ENCODE assay signal across 15 cellular contexts in genomic region chr4:13244342-13244905, GRCh38.
DNase-seq lines count a peak whose midpoint lies in the region; ATAC-seq and TF ChIP-seq lines count a peak whose summit lies in the region.
"Had no signal": no experiment of that assay in that cellular context is flagged by ENCODE, and none has a peak within 500 bp of the region (broad histone marks: within the 10 kb centered on the region; RNA-seq: fewer than 3 reads in every experiment).

No MANE protein-coding gene starts in this region.

- in situ Hi-C loops in GM13977 (cut with MboI; ENCODE audit: low pct_unique_long_range_greater_than_20kb, low sequenced_read_pairs, unreplicated experiment): no loop called here

- DNase-seq in NCI-H69 (lab: John Stamatoyannopoulos, UW) (peak; percentile 1), endodermal cell (no peak), nephron progenitor cell (no peak), testis (peak; percentile 21), activated gamma-delta T cell (lab: John Stamatoyannopoulos, UW) (no peak), GM13977 (ENCODE audit: low spot score) (no peak)
- DNase-seq: ACHN; CD4-positive, alpha-beta memory T cell; Karpas-422; NCI-H1417; NCI-H187; NK-92 treated with Interleukin-12 subunit alpha and Interleukin-12 subunit beta, amount 100 ng/mL, for 24 hours; SIG-M5 had no signal

- no peak overlapping the region for H3K9ac ChIP-seq in endodermal cell (ENCODE audit: extremely low read depth, low read length, poor library complexity, severe bottlenecking)
- H3K9ac ChIP-seq: BLaER1 treated with 17β-estradiol and CSF1 and Interleukin-3, amounts not matched to agents 10 nM and 100 nM had no signal

- H3K36me3 Mint-ChIP-seq in endodermal cell (ENCODE audit: low read depth): peaks cover 6% of the 10 kb centered on the region
- peaks cover 23% of the 10 kb centered on the region for H3K36me3 Mint-ChIP-seq in nephron progenitor cell (ENCODE audit: low read depth)

- H3K4me3 ChIP-seq in endodermal cell (ENCODE audit: low read length): peak overlapping the region; percentile 49
- H3K4me3 ChIP-seq in testis: no peak overlapping the region
- H3K4me3 ChIP-seq: BLaER1 treated with 17β-estradiol and CSF1 and Interleukin-3, amounts not matched to agents 10 nM and 100 nM had no signal

- 73% methylated on average over 3 of the region's 3 CpGs; no CpG with 5 or more reads in 1 of the 2 experiments for WGBS in endodermal cell (ENCODE audit: insufficient coverage in 1 of 2, insufficient read length in 1 of 2), 2 experiments
- 43 to 44% methylated on average over 3 of the region's 3 CpGs for WGBS in testis, 2 donors

- no peak overlapping the region for H3K4me3 Mint-ChIP-seq in endodermal cell
- no peak overlapping the region for H3K4me3 Mint-ChIP-seq in nephron progenitor cell
- H3K4me3 Mint-ChIP-seq: CD4-positive, alpha-beta memory T cell had no signal

- no peak for TF ChIP-seq POLR2A in testis (IDR thresholded peaks at IDR 0.05)

- H3K27ac ChIP-seq in endodermal cell (ENCODE audit: low read depth, low read length) (no peak overlapping the region), testis (peak overlapping the region in 1 of 2 donors; percentile 47)
- H3K27ac ChIP-seq: BLaER1 treated with 17β-estradiol and CSF1 and Interleukin-3, amounts not matched to agents 10 nM and 100 nM had no signal

- H3K36me3 ChIP-seq in endodermal cell (ENCODE audit: control insufficient read depth, insufficient read depth, low read length) (no peaks in the 10 kb centered on the region), testis (ENCODE audit: low read depth, missing control alignments) (no peaks in the 10 kb centered on the region)
- H3K36me3 ChIP-seq: BLaER1 treated with 17β-estradiol and CSF1 and Interleukin-3, amounts not matched to agents 10 nM and 100 nM had no signal

- H3K27ac Mint-ChIP-seq in endodermal cell (peak overlapping the region; percentile 2), nephron progenitor cell (peak overlapping the region; percentile 4)
- H3K27ac Mint-ChIP-seq: CD4-positive, alpha-beta memory T cell had no signal

- no peaks in the 10 kb centered on the region for H3K27me3 ChIP-seq in endodermal cell (ENCODE audit: control insufficient read depth, insufficient read depth, low read length, poor library complexity, severe bottlenecking)
- H3K27me3 ChIP-seq in testis: no peaks in the 10 kb centered on the region
- H3K27me3 ChIP-seq: BLaER1 treated with 17β-estradiol and CSF1 and Interleukin-3, amounts not matched to agents 10 nM and 100 nM had no signal

- ATAC-seq in SK-N-SH treated with all-trans-retinoic acid at 6 μM for 48 hours: no peak

- H3K9me3 Mint-ChIP-seq in endodermal cell (peaks cover 20% of the 10 kb centered on the region), nephron progenitor cell (peaks cover 40% of the 10 kb centered on the region)

- H3K9me3 ChIP-seq in endodermal cell (ENCODE audit: control insufficient read depth, low read length): peaks cover 27% of the 10 kb centered on the region
- no peaks in the 10 kb centered on the region for H3K9me3 ChIP-seq in testis

- H3K27me3 Mint-ChIP-seq in endodermal cell (ENCODE audit: insufficient read depth): no peaks in the 10 kb centered on the region
- H3K27me3 Mint-ChIP-seq in nephron progenitor cell (ENCODE audit: low read depth, poor library complexity): no peaks in the 10 kb centered on the region
- H3K27me3 Mint-ChIP-seq: CD4-positive, alpha-beta memory T cell had no signal

- H3K4me1 Mint-ChIP-seq in endodermal cell: peaks cover 6% of the 10 kb centered on the region
- H3K4me1 Mint-ChIP-seq in nephron progenitor cell: peaks cover 25% of the 10 kb centered on the region
- H3K4me1 Mint-ChIP-seq: CD4-positive, alpha-beta memory T cell had no signal

- TF ChIP-seq CTCF in endodermal cell (conservative IDR thresholded peaks at IDR 0.05) (no peak), nephron progenitor cell (IDR thresholded peaks at IDR 0.05) (no peak), testis (IDR thresholded peaks at IDR 0.05) (no peak), GM13977 (IDR thresholded peaks at IDR 0.05; ENCODE audit: extremely low read depth, insufficient read depth, missing control alignments) (no peak)

- intact Hi-C loops in testis (cut with DNase I; ENCODE audit: low total_unique reads): no loop called here

- peaks cover 4% of the 10 kb centered on the region for H3K4me1 ChIP-seq in endodermal cell (ENCODE audit: control insufficient read depth, insufficient read depth, low read length)
- peaks cover 10% of the 10 kb centered on the region for H3K4me1 ChIP-seq in testis
- H3K4me1 ChIP-seq: BLaER1 treated with 17β-estradiol and CSF1 and Interleukin-3, amounts not matched to agents 10 nM and 100 nM had no signal

TF ChIP-seq in SK-N-SH treated with all-trans-retinoic acid at 6 μM for 48 hours, 23 proteins besides CTCF, POLR2A, EP300 and RAD21 (continues in another document):
- TF ChIP-seq TSHZ2 (CRISPR knock-in tag; IDR thresholded peaks at IDR 0.05) (no peak), ZNF8 (CRISPR knock-in tag; IDR thresholded peaks at IDR 0.05) (no peak), POU6F1 (CRISPR knock-in tag; IDR thresholded peaks at IDR 0.05; ENCODE audit: borderline replicate concordance, low read depth) (no peak), OSR1 (CRISPR knock-in tag; IDR thresholded peaks at IDR 0.05) (no peak), RARB (CRISPR knock-in tag; IDR thresholded peaks at IDR 0.05) (no peak), SNAI2 (CRISPR knock-in tag; IDR thresholded peaks at IDR 0.05) (no peak), ZFP3 (CRISPR knock-in tag; IDR thresholded peaks at IDR 0.05) (no peak), CREB5 (CRISPR knock-in tag; IDR thresholded peaks at IDR 0.05; ENCODE audit: low read depth) (no peak), TOX (CRISPR knock-in tag; IDR thresholded peaks at IDR 0.05; ENCODE audit: borderline replicate concordance) (no peak), ZNF565 (CRISPR knock-in tag; conservative IDR thresholded peaks at IDR 0.05; ENCODE audit: low read depth) (no peak), CSRNP3 (CRISPR knock-in tag; IDR thresholded peaks at IDR 0.05) (no peak), GLIS3 (CRISPR knock-in tag; IDR thresholded peaks at IDR 0.05) (no peak), ARNTL (CRISPR knock-in tag; IDR thresholded peaks at IDR 0.05; ENCODE audit: borderline replicate concordance, low read depth) (no peak)

Comparison
In these comparisons a context has a peak if more than half of its experiments do, and no peak if none do; other contexts are left out.
1. DNase-seq: peak in NCI-H69 (single experiment) and testis (single experiment); none in endodermal cell (single experiment), nephron progenitor cell (single experiment), activated gamma-delta T cell (single experiment) and GM13977 (single experiment).